1 cellular context compared by ENCODE assay signal in the genomic region with DNA sequence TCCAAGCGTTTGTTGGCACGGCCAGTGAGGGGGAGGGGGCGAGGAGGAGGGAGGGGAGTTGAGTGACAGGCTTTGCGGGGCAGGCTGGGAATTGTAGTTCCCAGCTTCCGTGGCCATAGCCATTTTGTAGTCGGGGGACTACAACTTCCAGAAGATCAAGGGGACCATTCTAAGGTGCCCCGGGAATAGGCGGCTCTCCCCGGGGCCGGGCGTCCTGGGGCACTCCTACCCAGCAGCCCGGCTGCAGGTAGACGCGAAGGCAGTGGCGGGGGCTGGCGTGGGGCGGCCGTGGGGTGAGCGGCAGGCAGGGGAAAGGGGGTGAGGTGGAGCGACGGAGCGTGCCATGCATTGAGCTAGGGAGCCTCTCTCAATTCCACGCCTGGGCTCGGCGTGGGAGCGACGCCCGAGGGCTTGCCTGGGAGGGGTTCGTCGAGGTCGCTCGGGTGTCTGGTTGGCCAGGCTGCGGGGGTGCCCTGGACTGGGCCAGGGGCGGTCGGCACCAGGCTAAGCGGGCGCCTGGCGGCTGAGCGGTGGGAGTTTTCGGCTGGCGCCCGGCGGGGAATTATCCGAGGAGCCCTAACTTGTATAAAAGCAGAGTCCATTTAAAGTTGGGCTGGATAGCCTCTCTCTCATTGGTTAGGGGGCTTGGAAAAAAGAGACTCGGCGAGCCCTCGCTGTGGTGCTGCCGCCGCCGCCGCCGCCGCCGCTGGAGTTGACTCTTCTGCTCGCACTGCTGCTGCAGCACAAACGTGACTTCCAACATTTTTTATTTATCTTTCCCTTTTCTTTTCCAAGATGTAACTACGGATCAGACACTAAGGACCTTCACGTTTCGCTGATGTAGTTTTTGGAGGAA.
TF ChIP-seq lines count a peak whose summit lies in the region.

A gene (plus strand): TSS at position 709 of the 856 bp plus-strand sequence. CDS start 471 bp downstream, outside the sequence.

TF ChIP-seq in SK-N-SH, 30 proteins besides CTCF, POLR2A, EP300 and RAD21 (continued from another document):
- TF ChIP-seq JUND (IDR thresholded peaks at IDR 0.05) (no peak), GABPA (IDR thresholded peaks at IDR 0.05; ENCODE audit: low read depth) (no peak), EZH2phosphoT487 (IDR thresholded peaks at IDR 0.05; ENCODE audit: borderline replicate concordance, low read depth) (no peak), TEAD4 (IDR thresholded peaks at IDR 0.05; ENCODE audit: borderline replicate concordance, insufficient read depth) (no peak), GATA2 (CRISPR knock-in tag; IDR thresholded peaks at IDR 0.05) (no peak), SIN3A (IDR thresholded peaks at IDR 0.05; ENCODE audit: borderline replicate concordance, low read depth, low read length) (0 out of 2 replicates have a peak, but pooled peaks have one; percentile 45), FOXM1 (IDR thresholded peaks at IDR 0.05; ENCODE audit: low read depth) (peak; percentile 68), RXRA (IDR thresholded peaks at IDR 0.05; ENCODE audit: borderline replicate concordance, low read depth) (no peak), YY1 (IDR thresholded peaks at IDR 0.05; ENCODE audit: low read depth) (peak; percentile 85), ELF1 (IDR thresholded peaks at IDR 0.05) (no peak)
- TF ChIP-seq, protein P1, sequence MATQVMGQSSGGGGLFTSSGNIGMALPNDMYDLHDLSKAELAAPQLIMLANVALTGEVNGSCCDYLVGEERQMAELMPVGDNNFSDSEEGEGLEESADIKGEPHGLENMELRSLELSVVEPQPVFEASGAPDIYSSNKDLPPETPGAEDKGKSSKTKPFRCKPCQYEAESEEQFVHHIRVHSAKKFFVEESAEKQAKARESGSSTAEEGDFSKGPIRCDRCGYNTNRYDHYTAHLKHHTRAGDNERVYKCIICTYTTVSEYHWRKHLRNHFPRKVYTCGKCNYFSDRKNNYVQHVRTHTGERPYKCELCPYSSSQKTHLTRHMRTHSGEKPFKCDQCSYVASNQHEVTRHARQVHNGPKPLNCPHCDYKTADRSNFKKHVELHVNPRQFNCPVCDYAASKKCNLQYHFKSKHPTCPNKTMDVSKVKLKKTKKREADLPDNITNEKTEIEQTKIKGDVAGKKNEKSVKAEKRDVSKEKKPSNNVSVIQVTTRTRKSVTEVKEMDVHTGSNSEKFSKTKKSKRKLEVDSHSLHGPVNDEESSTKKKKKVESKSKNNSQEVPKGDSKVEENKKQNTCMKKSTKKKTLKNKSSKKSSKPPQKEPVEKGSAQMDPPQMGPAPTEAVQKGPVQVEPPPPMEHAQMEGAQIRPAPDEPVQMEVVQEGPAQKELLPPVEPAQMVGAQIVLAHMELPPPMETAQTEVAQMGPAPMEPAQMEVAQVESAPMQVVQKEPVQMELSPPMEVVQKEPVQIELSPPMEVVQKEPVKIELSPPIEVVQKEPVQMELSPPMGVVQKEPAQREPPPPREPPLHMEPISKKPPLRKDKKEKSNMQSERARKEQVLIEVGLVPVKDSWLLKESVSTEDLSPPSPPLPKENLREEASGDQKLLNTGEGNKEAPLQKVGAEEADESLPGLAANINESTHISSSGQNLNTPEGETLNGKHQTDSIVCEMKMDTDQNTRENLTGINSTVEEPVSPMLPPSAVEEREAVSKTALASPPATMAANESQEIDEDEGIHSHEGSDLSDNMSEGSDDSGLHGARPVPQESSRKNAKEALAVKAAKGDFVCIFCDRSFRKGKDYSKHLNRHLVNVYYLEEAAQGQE (IDR thresholded peaks at IDR 0.05; ENCODE audit: low read depth, low read length), result no peak
TF ChIP-seq in SK-N-SH: peak in this region for 15.
